ENCODE assay signal across 23 cellular contexts in genomic region chr10:69225681-69226080, GRCh38. TPM values are rescaled to one million over a fixed set of nuclear protein-coding genes. Genes with fewer than 3 reads are reported as not detected.
DNase-seq lines count a peak whose midpoint lies in the region; ATAC-seq and TF ChIP-seq lines count a peak whose summit lies in the region.
"Had no signal": no experiment of that assay in that cellular context is flagged by ENCODE, and none has a peak within 500 bp of the region (broad histone marks: within the 10 kb centered on the region; RNA-seq: fewer than 3 reads in every experiment).

No MANE protein-coding gene starts in this region.

- no peaks in the 10 kb centered on the region for H3K36me3 ChIP-seq in CD8-positive, alpha-beta memory T cell (ENCODE audit: insufficient read depth, low read length)
- no peaks in the 10 kb centered on the region for H3K36me3 ChIP-seq in KOPT-K1 (ENCODE audit: insufficient read depth, low read length)
- no peaks in the 10 kb centered on the region for H3K36me3 ChIP-seq in breast epithelium
- H3K36me3 ChIP-seq: tibial nerve had no signal

- H3K27ac Mint-ChIP-seq in CD8-positive, alpha-beta memory T cell: peak overlapping the region in 5 of 8 donors; percentile 14 to 53 (median 33)
- peak overlapping the region; percentile 52 for H3K27ac Mint-ChIP-seq in neural crest cell (ENCODE audit: unreplicated experiment)
- H3K27ac Mint-ChIP-seq: nephron had no signal

- TF ChIP-seq CTCF in breast epithelium (IDR thresholded peaks at IDR 0.05) (no peak), neural crest cell (conservative IDR thresholded peaks at IDR 0.05) (no peak)

- H3K27ac ChIP-seq in CD8-positive, alpha-beta memory T cell (ENCODE audit: low read depth, low read length): no peak overlapping the region
- H3K27ac ChIP-seq in KOPT-K1 (ENCODE audit: low read depth, low read length, poor library complexity, severe bottlenecking): peak overlapping the region; percentile 50
- peak overlapping the region; percentile 82 to 83 for H3K27ac ChIP-seq in breast epithelium

- no peaks in the 10 kb centered on the region for H3K9me3 Mint-ChIP-seq in CD8-positive, alpha-beta memory T cell
- no peaks in the 10 kb centered on the region for H3K9me3 Mint-ChIP-seq in neural crest cell
- H3K9me3 Mint-ChIP-seq: nephron had no signal

- intact Hi-C loops in breast epithelium (cut with DNase I; ENCODE audit: low total_unique reads): no loop called here

- CTCF ChIA-PET in CD8-positive, alpha-beta memory T cell (lab: Charles Lee): interaction anchor here (0.9 to 1.8 kb wide), 4 partner anchors 9 to 183 kb away, joined by 3 to 6 read pairs (median 4); no protein-coding TSS in a partner anchor

- no peaks in the 10 kb centered on the region for H3K27me3 Mint-ChIP-seq in CD8-positive, alpha-beta memory T cell
- H3K27me3 Mint-ChIP-seq in neural crest cell (ENCODE audit: low read depth): no peaks in the 10 kb centered on the region

- no peak for DNase-seq in CD8-positive, alpha-beta memory T cell
- DNase-seq in breast epithelium (ENCODE audit: low spot score in 2 of 2) (no peak), neural crest cell (ENCODE audit: low read depth, low spot score) (no peak)
- DNase-seq: activated CD4-positive, alpha-beta T cell treated with anti-CD3 and anti-CD28 coated beads for 48 hours; activated T-cell treated with anti-CD3 and anti-CD28 coated beads for 4 hours; Caco-2; effector memory CD4-positive, alpha-beta T cell; H7; NCI-H1417; NCI-H2107; NCI-H524; stimulated activated CD4-positive, alpha-beta T cell treated with anti-CD3 and anti-CD28 coated beads, Interleukin-2, amount 100 ng/mL, for 48 hours; stimulated activated naive CD8-positive, alpha-beta T cell treated with anti-CD3 and anti-CD28 coated beads, Interleukin-15, Interleukin-2, amounts not matched to agents 100 U/mL and 50 U/mL, for 24 hours; SW 1271 had no signal

- no peaks in the 10 kb centered on the region for H3K36me3 Mint-ChIP-seq in CD8-positive, alpha-beta memory T cell
- H3K36me3 Mint-ChIP-seq in neural crest cell (ENCODE audit: low read depth): no peaks in the 10 kb centered on the region

- POLR2A ChIA-PET in CD8-positive, alpha-beta memory T cell (lab: Charles Lee): no interaction called here

- H3K9me3 ChIP-seq in CD8-positive, alpha-beta memory T cell (ENCODE audit: low read length): no peaks in the 10 kb centered on the region
- H3K9me3 ChIP-seq in KOPT-K1 (ENCODE audit: insufficient read depth, low read length, poor library complexity, severe bottlenecking) (no peaks in the 10 kb centered on the region), breast epithelium (no peaks in the 10 kb centered on the region)
- H3K9me3 ChIP-seq: Caco-2, tibial nerve had no signal

- TF ChIP-seq POLR2A in breast epithelium (IDR thresholded peaks at IDR 0.05): no peak

- no peaks in the 10 kb centered on the region for H3K27me3 ChIP-seq in CD8-positive, alpha-beta memory T cell (ENCODE audit: insufficient read depth, low read length, poor library complexity, severe bottlenecking)
- H3K27me3 ChIP-seq in breast epithelium: no peaks in the 10 kb centered on the region
- H3K27me3 ChIP-seq: tibial nerve had no signal

- ATAC-seq in HG02970 (IDR thresholded peaks at IDR 0.05; ENCODE audit: low FRiP score, unreplicated experiment): no peak
- no peak for ATAC-seq in HG03039 (IDR thresholded peaks at IDR 0.05; ENCODE audit: unreplicated experiment)
- no peak for ATAC-seq in GM18868 (IDR thresholded peaks at IDR 0.05; ENCODE audit: unreplicated experiment)
- ATAC-seq: Right ventricle myocardium inferior; stimulated activated naive CD8-positive, alpha-beta T cell treated with anti-CD3 and anti-CD28 coated beads, Interleukin-15, Interleukin-2, amounts not matched to agents 100 U/mL and 50 U/mL, for 24 hours had no signal

- H3K4me3 Mint-ChIP-seq in CD8-positive, alpha-beta memory T cell: peak overlapping the region in 3 of 7 donors; percentile 5 to 82 (median 12)
- no peak overlapping the region for H3K4me3 Mint-ChIP-seq in neural crest cell
- H3K4me3 Mint-ChIP-seq: nephron had no signal

- H3K4me1 ChIP-seq in CD8-positive, alpha-beta memory T cell (ENCODE audit: insufficient read depth, low read length): peaks cover 62% of the 10 kb centered on the region
- no peaks in the 10 kb centered on the region for H3K4me1 ChIP-seq in breast epithelium

- no peak overlapping the region for H3K4me3 ChIP-seq in CD8-positive, alpha-beta memory T cell (ENCODE audit: low read length)
- H3K4me3 ChIP-seq in breast epithelium: no peak overlapping the region
- H3K4me3 ChIP-seq: skin epidermis, tibial nerve had no signal

- peaks cover 63 to 86% (median 65%) of the 10 kb centered on the region in 3 donors for H3K4me1 Mint-ChIP-seq in CD8-positive, alpha-beta memory T cell
- H3K4me1 Mint-ChIP-seq in neural crest cell: peaks cover 26% of the 10 kb centered on the region

RNA-seq across cellular contexts. Expression of gene HKDC1, which starts 5.5 kb away (rescaled TPM):
- under 1 TPM in 1 of 2 experiments, not detected in 1; 0.15 TPM for total RNA-seq in CD8-positive, alpha-beta memory T cell
- polyA plus RNA-seq in CD8-positive, alpha-beta memory T cell: 3.0 TPM
- total RNA-seq in breast epithelium: 1 to 10 TPM in 1 of 3 donors, under 1 TPM in 1, not detected in 1; 0.15 to 2.0 TPM
- total RNA-seq in neural crest cell: not detected in 2 replicates
- total RNA-seq: pulmonary artery endothelial cell, Right ventricle myocardium inferior had no signal

RNA-seq across cellular contexts. Expression of gene SUPV3L1, which starts 45.6 kb away (rescaled TPM):
- 10 to 100 TPM; 50.0 to 51.0 TPM for total RNA-seq in CD8-positive, alpha-beta memory T cell
- polyA plus RNA-seq in CD8-positive, alpha-beta memory T cell: 25.1 TPM
- total RNA-seq in breast epithelium: 10 to 100 TPM; 24.3 to 40.1 (median 28.5) TPM
- total RNA-seq in neural crest cell: 35.6 and 39.4 TPM in 2 replicates

RNA-seq across cellular contexts. Expression of gene HK1, which starts 52.6 kb away (rescaled TPM):
- 100 to 1,000 TPM; 151 to 153 TPM for total RNA-seq in CD8-positive, alpha-beta memory T cell
- polyA plus RNA-seq in CD8-positive, alpha-beta memory T cell: 144 TPM
- total RNA-seq in breast epithelium (10 to 100 TPM; 51.2 to 63.4 (median 57.4) TPM), neural crest cell (88.8 and 93.2 TPM in 2 replicates)
